Comparison of ENCODE assay signal across 1 cellular context in genomic region chr9:95907794-95908193, GRCh38.
TF ChIP-seq lines count a peak whose summit lies in the region.

No MANE protein-coding gene starts in this region.

TF ChIP-seq in H1, 55 proteins besides CTCF, POLR2A, EP300 and RAD21 (continued from another document):
- TF ChIP-seq MAX (IDR thresholded peaks at IDR 0.05), result no peak
- TF ChIP-seq USF2 (IDR thresholded peaks at IDR 0.05; ENCODE audit: low read length), result no peak
- TF ChIP-seq KDM1A (IDR thresholded peaks at IDR 0.05; ENCODE audit: borderline replicate concordance, low read length), result no peak
- no peak for TF ChIP-seq SP4 (IDR thresholded peaks at IDR 0.05; ENCODE audit: low read length)
- TF ChIP-seq CREB1 (IDR thresholded peaks at IDR 0.05), result no peak
